Comparison of ENCODE assay signal across 15 cellular contexts in the genomic region with DNA sequence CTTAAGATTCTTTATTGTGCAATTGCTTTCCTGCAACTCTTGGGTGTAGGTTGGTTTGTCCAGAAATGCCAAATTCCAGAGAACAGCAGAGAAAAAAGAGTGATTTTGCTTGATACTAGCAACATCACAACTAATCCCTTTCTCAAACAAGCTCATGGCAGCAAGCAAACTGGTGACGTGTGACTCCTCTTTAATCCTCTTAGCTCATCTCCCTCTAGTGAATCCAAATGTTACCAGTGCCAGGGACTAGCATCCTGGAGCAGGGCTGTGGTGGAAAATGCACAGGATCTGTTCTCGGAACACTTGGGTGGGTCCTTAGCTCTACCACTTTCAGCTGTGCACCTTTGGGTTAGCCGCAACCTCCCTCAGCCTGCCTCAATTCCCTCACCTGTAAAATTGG.
DNase-seq lines count a peak whose midpoint lies in the region; TF ChIP-seq lines count a peak whose summit lies in the region.
"Had no signal": no experiment of that assay in that cellular context is flagged by ENCODE, and none has a peak within 500 bp of the region (broad histone marks: within the 10 kb centered on the region; RNA-seq: fewer than 3 reads in every experiment).

No MANE protein-coding gene starts in this region.

- intact Hi-C loops in posterior cingulate gyrus (cut with DNase I) (no loop called here), OCI-LY7 (cut with micrococcal nuclease; ENCODE audit: unreplicated experiment) (no loop called here)

- H3K79me2 ChIP-seq in neural progenitor cell (ENCODE audit: low read depth) (no peaks in the 10 kb centered on the region), OCI-LY7 (ENCODE audit: insufficient read depth, low read depth, low read length) (no peaks in the 10 kb centered on the region)

- H3K4me3 ChIP-seq in esophagus (ENCODE audit: low read depth in 1 of 2, low read length in 2 of 2): no peak overlapping the region
- H3K4me3 ChIP-seq in neural progenitor cell: no peak overlapping the region
- no peak overlapping the region for H3K4me3 ChIP-seq in OCI-LY7 (ENCODE audit: low read depth, low read length, poor library complexity, severe bottlenecking)
- H3K4me3 ChIP-seq: A549 had no signal

- H3K4me1 ChIP-seq in esophagus (ENCODE audit: control insufficient read depth in 2 of 2, insufficient read depth in 2 of 2, low read length in 1 of 2): peaks cover 0 to 2% of the 10 kb centered on the region in 2 donors
- peaks cover 11% of the 10 kb centered on the region for H3K4me1 ChIP-seq in neural progenitor cell
- no peaks in the 10 kb centered on the region for H3K4me1 ChIP-seq in OCI-LY7 (ENCODE audit: insufficient read depth, low read length, poor library complexity, severe bottlenecking)
- H3K4me1 ChIP-seq: A549 had no signal

- H2AFZ ChIP-seq in neural progenitor cell (replicated peaks) (no peak overlapping the region), OCI-LY7 (ENCODE audit: low read length) (no peak overlapping the region)

- H3K36me3 Mint-ChIP-seq in neural progenitor cell: no peaks in the 10 kb centered on the region
- H3K36me3 Mint-ChIP-seq: CD14-positive monocyte; CD8-positive, alpha-beta T cell had no signal

- CTCF ChIA-PET in OCI-LY7 (lab: Charles Lee; ENCODE audit: unreplicated experiment): no interaction called here

- H3K27ac Mint-ChIP-seq in neural progenitor cell: no peak overlapping the region
- H3K27ac Mint-ChIP-seq: CD14-positive monocyte; CD8-positive, alpha-beta T cell; H9; IgD-negative memory B cell had no signal

- peak overlapping the region; percentile 11 to 67 for H3K27ac ChIP-seq in esophagus (ENCODE audit: low read depth in 2 of 2, low read length in 1 of 2)
- no peak overlapping the region for H3K27ac ChIP-seq in neural progenitor cell
- no peak overlapping the region for H3K27ac ChIP-seq in OCI-LY7 (ENCODE audit: low read depth, low read length, poor library complexity, severe bottlenecking)
- H3K27ac ChIP-seq: A549 had no signal

- H3K27me3 ChIP-seq in esophagus (ENCODE audit: control insufficient read depth in 1 of 2, insufficient read depth in 2 of 2, low read length in 2 of 2): no peaks in the 10 kb centered on the region
- H3K27me3 ChIP-seq in neural progenitor cell: no peaks in the 10 kb centered on the region

- no peaks in the 10 kb centered on the region for H3F3A ChIP-seq in neural progenitor cell (ENCODE audit: low read depth)

- no peaks in the 10 kb centered on the region for H3K9me3 Mint-ChIP-seq in neural progenitor cell
- H3K9me3 Mint-ChIP-seq: CD8-positive, alpha-beta T cell had no signal

- no peaks in the 10 kb centered on the region for H3K9me2 ChIP-seq in OCI-LY7 (ENCODE audit: insufficient read depth, low read length)

- TF ChIP-seq CTCF in neural progenitor cell (IDR thresholded peaks at IDR 0.05) (no peak), OCI-LY7 (conservative IDR thresholded peaks at IDR 0.05; ENCODE audit: low read length) (no peak)

- H3K36me3 ChIP-seq in esophagus (ENCODE audit: control insufficient read depth in 2 of 2, insufficient read depth in 2 of 2, low read length in 1 of 2): no peaks in the 10 kb centered on the region
- H3K36me3 ChIP-seq in neural progenitor cell: no peaks in the 10 kb centered on the region
- no peaks in the 10 kb centered on the region for H3K36me3 ChIP-seq in OCI-LY7 (ENCODE audit: insufficient read depth, low read length)

- no peaks in the 10 kb centered on the region for H4K20me1 ChIP-seq in neural progenitor cell (ENCODE audit: low read depth)
- H4K20me1 ChIP-seq in OCI-LY7 (ENCODE audit: insufficient read depth, low read length): no peaks in the 10 kb centered on the region

- H3K4me2 ChIP-seq in neural progenitor cell (peak overlapping the region; percentile 13), OCI-LY7 (ENCODE audit: low read length) (no peak overlapping the region)
- H3K4me2 ChIP-seq: A549 had no signal

- H3K9ac ChIP-seq in neural progenitor cell: no peak overlapping the region

- no peaks in the 10 kb centered on the region for H3K9me3 ChIP-seq in esophagus (ENCODE audit: control insufficient read depth in 2 of 2, insufficient read depth in 1 of 2, low read depth in 1 of 2, low read length in 1 of 2)
- no peaks in the 10 kb centered on the region for H3K9me3 ChIP-seq in neural progenitor cell (ENCODE audit: low read depth)
- H3K9me3 ChIP-seq in OCI-LY7 (ENCODE audit: low read length): no peaks in the 10 kb centered on the region
- H3K9me3 ChIP-seq: A549 had no signal

- no TSS peak for BruUV-seq in OCI-LY7 (replicated peaks; lab: Mats Ljungman, UMichigan)

- no peak overlapping the region for H3K4me3 Mint-ChIP-seq in neural progenitor cell
- H3K4me3 Mint-ChIP-seq: CD14-positive monocyte; CD8-positive, alpha-beta T cell; H9; IgD-negative memory B cell had no signal

- WGBS in esophagus, 2 donors: 47 to 58% methylated on average over 3 of the region's 3 CpGs

- no peaks in the 10 kb centered on the region for H3K4me1 Mint-ChIP-seq in neural progenitor cell
- H3K4me1 Mint-ChIP-seq: CD14-positive monocyte had no signal

- DNase-seq in G401 (ENCODE audit: low spot score) (peak; percentile 61), NCI-H82 treated with DMSO at 0.1 percent for 48 hours (lab: John Stamatoyannopoulos, UW; ENCODE audit: unreplicated experiment) (peak; percentile 98), neural progenitor cell (ENCODE audit: low spot score) (peak; percentile 63), HUDEP-2 (lab: John Stamatoyannopoulos, UW; ENCODE audit: unreplicated experiment in 76 of 76) (no peak), posterior cingulate gyrus (no peak), OCI-LY7 (ENCODE audit: low spot score) (no peak)
- DNase-seq: CD8-positive, alpha-beta T cell; COR-L47; DMS53; GOT3; H9 had no signal

- H3K27me3 Mint-ChIP-seq in neural progenitor cell (ENCODE audit: insufficient read depth, low read depth): peaks cover 5% of the 10 kb centered on the region

- in situ Hi-C loops in G401 (cut with HindIII; ENCODE audit: low sequenced_read_pairs): no loop called here

- POLR2A ChIA-PET in OCI-LY7 (lab: Charles Lee): no interaction called here

Comparison
In these comparisons a context has a peak if more than half of its experiments do, and no peak if none do; other contexts are left out.
1. DNase-seq: peak in G401 (single experiment), NCI-H82 treated with DMSO at 0.1 percent for 48 hours (single experiment) and neural progenitor cell (single experiment); none in HUDEP-2 (0 of 76), posterior cingulate gyrus (0 of 10) and OCI-LY7 (single experiment).
2. H3K27ac ChIP-seq: peak in esophagus (2 of 2); none in neural progenitor cell (single experiment) and OCI-LY7 (single experiment).